Comparison of ENCODE assay signal across 31 cellular contexts in genomic region chr6:152094276-152094675, GRCh38.
DNase-seq lines count a peak whose midpoint lies in the region; ATAC-seq, FAIRE-seq and TF ChIP-seq lines count a peak whose summit lies in the region.
"Had no signal": no experiment of that assay in that cellular context is flagged by ENCODE, and none has a peak within 500 bp of the region (broad histone marks: within the 10 kb centered on the region; RNA-seq: fewer than 3 reads in every experiment).

No MANE protein-coding gene starts in this region.

- no peak overlapping the region for H3K4me3 Mint-ChIP-seq in dendritic cell treated with granulocyte-macrophage colony-stimulating factor and Interleukin-4, amounts not matched to agents 40 ng/mL and 50 ng/mL, for 4 days
- H3K4me3 Mint-ChIP-seq in activated CD4-positive, alpha-beta T cell treated with anti-CD3 and anti-CD28 coated beads, Interleukin-2, amount 10 ng/mL, durations not matched to agents 24 days and 14 days = no peak overlapping the region
- H3K4me3 Mint-ChIP-seq: activated naive CD4-positive, alpha-beta T cell treated with anti-CD3 and anti-CD28 coated beads for 36 hours; CD8-positive, alpha-beta memory T cell; neural crest cell; stimulated activated naive CD8-positive, alpha-beta T cell treated with anti-CD3 and anti-CD28 coated beads, Interleukin-15, Interleukin-2, amounts not matched to agents 100 ng/mL and 50 ng/mL, for 24 hours; T-helper 1 cell treated with Interleukin-12 subunit alpha and Interleukin-12 subunit beta and Interleukin-4 antibody, amounts not matched to agents 30 μg/mL and 1 μg/mL, for 36 hours had no signal

- H3K36me3 ChIP-seq in gastrocnemius medialis = no peaks in the 10 kb centered on the region
- H3K36me3 ChIP-seq: brain microvascular endothelial cell, thyroid gland had no signal

- WGBS in A549 (ENCODE audit: missing lambda C conversion rate) = 82% methylated on average over 4 of the region's 4 CpGs

- TF ChIP-seq POLR2A in A549 (IDR thresholded peaks at IDR 0.05; ENCODE audit: low read length) (no peak), gastrocnemius medialis (IDR thresholded peaks at IDR 0.05) (no peak)

- ATAC-seq in A549 (no peak), gastrocnemius medialis (no peak)

- peaks cover 9% of the 10 kb centered on the region for H3K9me3 Mint-ChIP-seq in dendritic cell treated with granulocyte-macrophage colony-stimulating factor and Interleukin-4, amounts not matched to agents 40 ng/mL and 50 ng/mL, for 4 days
- no peaks in the 10 kb centered on the region for H3K9me3 Mint-ChIP-seq in activated CD4-positive, alpha-beta T cell treated with anti-CD3 and anti-CD28 coated beads, Interleukin-2, amount 10 ng/mL, durations not matched to agents 24 days and 14 days
- H3K9me3 Mint-ChIP-seq: activated naive CD4-positive, alpha-beta T cell treated with anti-CD3 and anti-CD28 coated beads for 36 hours; CD8-positive, alpha-beta memory T cell; immature natural killer cell; stimulated activated naive CD8-positive, alpha-beta T cell treated with anti-CD3 and anti-CD28 coated beads, Interleukin-15, Interleukin-2, amounts not matched to agents 100 ng/mL and 50 ng/mL, for 24 hours; T-helper 1 cell treated with Interleukin-12 subunit alpha and Interleukin-12 subunit beta and Interleukin-4 antibody, amounts not matched to agents 30 μg/mL and 1 μg/mL, for 36 hours had no signal

- no peak for TF ChIP-seq EP300 in A549 (IDR thresholded peaks at IDR 0.05)

- no peak overlapping the region; the same call in 2 of the 3 replicates for H3K4me2 ChIP-seq in A549

- no peaks in the 10 kb centered on the region for H3K27me3 ChIP-seq in gastrocnemius medialis
- H3K27me3 ChIP-seq: brain microvascular endothelial cell, thyroid gland had no signal

- CTCF ChIA-PET in A549 (lab: Yijun Ruan, JAX) = no interaction called here

- intact Hi-C loops in dendritic cell treated with granulocyte-macrophage colony-stimulating factor and Interleukin-4, amounts not matched to agents 40 ng/mL and 50 ng/mL, for 4 days (cut with micrococcal nuclease) = no loop called here
- intact Hi-C loops in gastrocnemius medialis (cut with DNase I; ENCODE audit: low total_unique reads) = no loop called here
- intact Hi-C loops in activated CD4-positive, alpha-beta T cell treated with anti-CD3 and anti-CD28 coated beads, Interleukin-2, amount 10 ng/mL, durations not matched to agents 24 days and 14 days (cut with micrococcal nuclease) = no loop called here

- H3K27ac Mint-ChIP-seq in dendritic cell treated with granulocyte-macrophage colony-stimulating factor and Interleukin-4, amounts not matched to agents 40 ng/mL and 50 ng/mL, for 4 days = peak overlapping the region; percentile 77
- H3K27ac Mint-ChIP-seq in activated CD4-positive, alpha-beta T cell treated with anti-CD3 and anti-CD28 coated beads, Interleukin-2, amount 10 ng/mL, durations not matched to agents 24 days and 14 days = no peak overlapping the region
- H3K27ac Mint-ChIP-seq: activated naive CD4-positive, alpha-beta T cell treated with anti-CD3 and anti-CD28 coated beads for 36 hours; CD8-positive, alpha-beta memory T cell; stimulated activated naive CD8-positive, alpha-beta T cell treated with anti-CD3 and anti-CD28 coated beads, Interleukin-15, Interleukin-2, amounts not matched to agents 100 ng/mL and 50 ng/mL, for 24 hours; T-helper 1 cell treated with Interleukin-12 subunit alpha and Interleukin-12 subunit beta and Interleukin-4 antibody, amounts not matched to agents 30 μg/mL and 1 μg/mL, for 36 hours had no signal

- DNase-seq in A549 (ENCODE audit: low read depth in 1 of 2, low spot score in 1 of 2) (no peak), NCI-H524 (lab: John Stamatoyannopoulos, UW) (peak; percentile 23 to 87), gastrocnemius medialis (no peak), NCI-H1930 (lab: John Stamatoyannopoulos, UW) (no peak), iPS-NIHi7 (ENCODE audit: extremely low spot score) (no peak), DMS153 (lab: John Stamatoyannopoulos, UW) (no peak)
- DNase-seq in activated CD4-positive, alpha-beta T cell treated with anti-CD3 and anti-CD28 coated beads, Interleukin-2, amount 10 ng/mL, durations not matched to agents 24 days and 14 days = no peak
- DNase-seq: activated CD4-positive, alpha-beta T cell treated with anti-CD3 and anti-CD28 coated beads, Interleukin-2, amount 50 U/mL, for 4 hours; activated CD8-positive, alpha-beta memory T cell treated with anti-CD3 and anti-CD28 coated beads, Interleukin-2, amount 50 U/mL, for 4 hours; activated naive CD4-positive, alpha-beta T cell treated with anti-CD3 and anti-CD28 coated beads for 36 hours; brain microvascular endothelial cell; CD8-positive, alpha-beta memory T cell; hypothalamus; immature natural killer cell; KBM-7; NCI-H1105; NCI-H187; NCI-H526 treated with DMSO at 0.1 percent for 48 hours; NK-92 treated with Interleukin-12 subunit alpha and Interleukin-12 subunit beta, amount 100 ng/mL, for 24 hours; PC-3; Right ventricle myocardium superior; small intestine; thyroid gland had no signal

- in situ Hi-C loops in gastrocnemius medialis (cut with MboI; ENCODE audit: low sequenced_read_pairs in 4 of 4) = no loop called here

- H3K4me1 Mint-ChIP-seq in dendritic cell treated with granulocyte-macrophage colony-stimulating factor and Interleukin-4, amounts not matched to agents 40 ng/mL and 50 ng/mL, for 4 days (ENCODE audit: low read depth) = peaks cover 40% of the 10 kb centered on the region
- no peaks in the 10 kb centered on the region for H3K4me1 Mint-ChIP-seq in activated CD4-positive, alpha-beta T cell treated with anti-CD3 and anti-CD28 coated beads, Interleukin-2, amount 10 ng/mL, durations not matched to agents 24 days and 14 days
- H3K4me1 Mint-ChIP-seq: CD8-positive, alpha-beta memory T cell; neural crest cell had no signal

- H3K27ac ChIP-seq in A549 = peak overlapping the region; percentile 57 to 85; a peak in 5 of 6 replicates
- peak overlapping the region; percentile 75 to 76 (median 76) for H3K27ac ChIP-seq in gastrocnemius medialis
- H3K27ac ChIP-seq: parathyroid adenoma had no signal

- TF ChIP-seq CTCF in A549 (IDR thresholded peaks at IDR 0.05) (no peak), gastrocnemius medialis (IDR thresholded peaks at IDR 0.05 in 4 of 5, conservative IDR thresholded peaks at IDR 0.05 in 1 of 5) (no peak)

- POLR2A ChIA-PET in A549 (lab: Yijun Ruan, JAX) = no interaction called here

- H3K27me3 Mint-ChIP-seq in dendritic cell treated with granulocyte-macrophage colony-stimulating factor and Interleukin-4, amounts not matched to agents 40 ng/mL and 50 ng/mL, for 4 days = peaks cover 4% of the 10 kb centered on the region
- no peaks in the 10 kb centered on the region for H3K27me3 Mint-ChIP-seq in activated CD4-positive, alpha-beta T cell treated with anti-CD3 and anti-CD28 coated beads, Interleukin-2, amount 10 ng/mL, durations not matched to agents 24 days and 14 days
- H3K27me3 Mint-ChIP-seq: stimulated activated naive CD8-positive, alpha-beta T cell treated with anti-CD3 and anti-CD28 coated beads, Interleukin-15, Interleukin-2, amounts not matched to agents 100 ng/mL and 50 ng/mL, for 24 hours had no signal

- no peak for FAIRE-seq in A549 (lab: Jason Lieb, UNC)
- FAIRE-seq: GM12891, HTR-8/SVneo, small intestine, TTC549 had no signal

- H3K4me3 ChIP-seq in A549 (no peak overlapping the region), gastrocnemius medialis (no peak overlapping the region)
- H3K4me3 ChIP-seq: thyroid gland had no signal

- peaks cover 38% of the 10 kb centered on the region; the same call in 2 of the 3 replicates for H3K4me1 ChIP-seq in A549
- H3K4me1 ChIP-seq in gastrocnemius medialis = peaks cover 21 to 39% of the 10 kb centered on the region in 2 donors
- H3K4me1 ChIP-seq: parathyroid adenoma had no signal

- no peak for TF ChIP-seq RAD21 in A549 (conservative IDR thresholded peaks at IDR 0.05 in 1 of 2, IDR thresholded peaks at IDR 0.05 in 1 of 2)

- H3K36me3 Mint-ChIP-seq in dendritic cell treated with granulocyte-macrophage colony-stimulating factor and Interleukin-4, amounts not matched to agents 40 ng/mL and 50 ng/mL, for 4 days (ENCODE audit: low read depth) = peaks cover 5% of the 10 kb centered on the region
- H3K36me3 Mint-ChIP-seq in activated CD4-positive, alpha-beta T cell treated with anti-CD3 and anti-CD28 coated beads, Interleukin-2, amount 10 ng/mL, durations not matched to agents 24 days and 14 days (ENCODE audit: low read depth) = no peaks in the 10 kb centered on the region
- H3K36me3 Mint-ChIP-seq: CD8-positive, alpha-beta memory T cell had no signal

- peaks cover 7% of the 10 kb centered on the region; the same call in 2 of the 3 replicates for H3K9me3 ChIP-seq in A549
- no peaks in the 10 kb centered on the region for H3K9me3 ChIP-seq in gastrocnemius medialis
- H3K9me3 ChIP-seq: thyroid gland had no signal

TF ChIP-seq in A549, 52 proteins besides CTCF, POLR2A, EP300 and RAD21 (continues in another document):
- TF ChIP-seq REST (IDR thresholded peaks at IDR 0.05) = no peak
- TF ChIP-seq SMC3 (IDR thresholded peaks at IDR 0.05) = no peak
- no peak for TF ChIP-seq CBX8 (IDR thresholded peaks at IDR 0.05)
- TF ChIP-seq NR3C1 (IDR thresholded peaks at IDR 0.05) = no peak
- TF ChIP-seq CHD2 (IDR thresholded peaks at IDR 0.05; ENCODE audit: low read length, partially characterized antibody) = no peak
- no peak for TF ChIP-seq MAZ (IDR thresholded peaks at IDR 0.05; ENCODE audit: borderline replicate concordance, low read depth, low read length)

Comparison
In these comparisons a context has a peak if more than half of its experiments do, and no peak if none do; other contexts are left out.
1. DNase-seq: peak in NCI-H524 (2 of 2); none in A549 (0 of 2), gastrocnemius medialis (0 of 2), NCI-H1930 (0 of 2), iPS-NIHi7 (single experiment), activated CD4-positive, alpha-beta T cell treated with anti-CD3 and anti-CD28 coated beads, Interleukin-2, amount 10 ng/mL, durations not matched to agents 24 days and 14 days (single experiment) and DMS153 (single experiment).